In genomic region chr6:18317850-18318249, GRCh38 we compare ENCODE assay signal across 23 cellular contexts.
"Had no signal": no experiment of that assay in that cellular context is flagged by ENCODE, and none has a peak within 500 bp of the region (broad histone marks: within the 10 kb centered on the region; RNA-seq: fewer than 3 reads in every experiment).

No MANE protein-coding gene starts in this region.

- H3K4me2 ChIP-seq: neural progenitor cell had no signal

- H3K27ac ChIP-seq: brain microvascular endothelial cell, colonic mucosa, neural progenitor cell, prostate gland, right atrium auricular region, suprapubic skin, transverse colon, uterus had no signal

- H3K36me3 ChIP-seq: brain microvascular endothelial cell, colonic mucosa, neural progenitor cell, prostate gland, right atrium auricular region, suprapubic skin, transverse colon, uterus had no signal

- DNase-seq: activated CD4-positive, alpha-beta T cell treated with anti-CD3 and anti-CD28 coated beads for 48 hours; activated CD4-positive, CD25-positive, alpha-beta regulatory T cell; activated CD8-positive, alpha-beta T cell treated with anti-CD3 and anti-CD28 coated beads, Interleukin-2, amount 10 ng/mL, durations not matched to agents 7 days and 5 days; activated naive CD4-positive, alpha-beta T cell treated with anti-CD3 and anti-CD28 coated beads for 36 hours; activated naive CD8-positive, alpha-beta T cell treated with anti-CD3 and anti-CD28 coated beads, Interleukin-2, amount 50 U/mL, for 24 hours; activated T-cell treated with anti-CD3 and anti-CD28 coated beads, Interleukin-2, amount 50 U/mL, for 4 hours; anterior cingulate cortex; brain microvascular endothelial cell; colonic mucosa; endodermal cell; head of caudate nucleus; left ventricle myocardium superior; naive B cell; stimulated activated CD4-positive, alpha-beta T cell treated with anti-CD3 and anti-CD28 coated beads, Interleukin-2, amount 100 ng/mL, for 24 hours; stimulated activated naive CD8-positive, alpha-beta T cell treated with anti-CD3 and anti-CD28 coated beads, Interleukin-15, amount 100 ng/mL, for 72 hours; transverse colon; uterus had no signal

- ATAC-seq: activated CD8-positive, alpha-beta T cell treated with anti-CD3 and anti-CD28 coated beads, Interleukin-2, amount 10 ng/mL, durations not matched to agents 7 days and 5 days; activated naive CD8-positive, alpha-beta T cell treated with anti-CD3 and anti-CD28 coated beads, Interleukin-2, amount 50 U/mL, for 24 hours; activated T-cell treated with anti-CD3 and anti-CD28 coated beads, Interleukin-2, amount 50 U/mL, for 4 hours; left ventricle myocardium superior; stimulated activated naive CD8-positive, alpha-beta T cell treated with anti-CD3 and anti-CD28 coated beads, Interleukin-15, amount 100 ng/mL, for 72 hours had no signal

- H3K4me3 Mint-ChIP-seq: activated CD8-positive, alpha-beta T cell treated with anti-CD3 and anti-CD28 coated beads, Interleukin-2, amount 10 ng/mL, durations not matched to agents 7 days and 5 days; activated naive CD4-positive, alpha-beta T cell treated with anti-CD3 and anti-CD28 coated beads for 36 hours; activated naive CD8-positive, alpha-beta T cell treated with anti-CD3 and anti-CD28 coated beads, Interleukin-2, amount 50 U/mL, for 24 hours; activated T-cell treated with anti-CD3 and anti-CD28 coated beads, Interleukin-2, amount 50 U/mL, for 4 hours; central memory CD8-positive, alpha-beta T cell; endodermal cell; memory B cell; naive B cell; neural progenitor cell; stimulated activated naive CD8-positive, alpha-beta T cell treated with anti-CD3 and anti-CD28 coated beads, Interleukin-15, amount 100 ng/mL, for 72 hours had no signal

- H3K4me1 ChIP-seq: colonic mucosa, neural progenitor cell, prostate gland, right atrium auricular region, suprapubic skin, transverse colon, uterus had no signal

- H3K27ac Mint-ChIP-seq: activated CD8-positive, alpha-beta T cell treated with anti-CD3 and anti-CD28 coated beads, Interleukin-2, amount 10 ng/mL, durations not matched to agents 7 days and 5 days; activated naive CD4-positive, alpha-beta T cell treated with anti-CD3 and anti-CD28 coated beads for 36 hours; activated naive CD8-positive, alpha-beta T cell treated with anti-CD3 and anti-CD28 coated beads, Interleukin-2, amount 50 U/mL, for 24 hours; endodermal cell; memory B cell; neural progenitor cell; stimulated activated naive CD8-positive, alpha-beta T cell treated with anti-CD3 and anti-CD28 coated beads, Interleukin-15, amount 100 ng/mL, for 72 hours had no signal

- H3K27me3 Mint-ChIP-seq: naive B cell had no signal

- H3K9me3 Mint-ChIP-seq: activated naive CD4-positive, alpha-beta T cell treated with anti-CD3 and anti-CD28 coated beads for 36 hours; activated naive CD8-positive, alpha-beta T cell treated with anti-CD3 and anti-CD28 coated beads, Interleukin-2, amount 50 U/mL, for 24 hours; activated T-cell treated with anti-CD3 and anti-CD28 coated beads, Interleukin-2, amount 50 U/mL, for 4 hours; central memory CD8-positive, alpha-beta T cell; endodermal cell; memory B cell; naive B cell; neural progenitor cell; stimulated activated naive CD8-positive, alpha-beta T cell treated with anti-CD3 and anti-CD28 coated beads, Interleukin-15, amount 100 ng/mL, for 72 hours had no signal

- H3K27me3 ChIP-seq: brain microvascular endothelial cell, colonic mucosa, neural progenitor cell, right atrium auricular region, suprapubic skin, transverse colon, uterus had no signal

- H3K9me3 ChIP-seq: colonic mucosa, prostate gland, right atrium auricular region, suprapubic skin, transverse colon, uterus had no signal

- H3K4me1 Mint-ChIP-seq: activated naive CD8-positive, alpha-beta T cell treated with anti-CD3 and anti-CD28 coated beads, Interleukin-2, amount 50 U/mL, for 24 hours; central memory CD8-positive, alpha-beta T cell; memory B cell; neural progenitor cell; stimulated activated naive CD8-positive, alpha-beta T cell treated with anti-CD3 and anti-CD28 coated beads, Interleukin-15, amount 100 ng/mL, for 72 hours had no signal

- H2AFZ ChIP-seq: neural progenitor cell had no signal

- H3K9ac ChIP-seq: neural progenitor cell had no signal

- H3K36me3 Mint-ChIP-seq: memory B cell, naive B cell, neural progenitor cell had no signal

- H3K4me3 ChIP-seq: colonic mucosa, neural progenitor cell, prostate gland, right atrium auricular region, suprapubic skin, transverse colon, uterus had no signal
